Comparison of ENCODE assay signal across 10 cellular contexts in genomic region chr2:85890522-85891176, GRCh38. TPM values are rescaled to one million over a fixed set of nuclear protein-coding genes. Genes with fewer than 3 reads are reported as not detected.
DNase-seq lines count a peak whose midpoint lies in the region; ATAC-seq and TF ChIP-seq lines count a peak whose summit lies in the region.
"Had no signal": no experiment of that assay in that cellular context is flagged by ENCODE, and none has a peak within 500 bp of the region (broad histone marks: within the 10 kb centered on the region; RNA-seq: fewer than 3 reads in every experiment).

No MANE protein-coding gene starts in this region.

- intact Hi-C loops in activated naive CD4-positive, alpha-beta T cell treated with anti-CD3 and anti-CD28 coated beads for 36 hours (cut with micrococcal nuclease), result no loop called here
- intact Hi-C loops in activated B cell treated with CpG ODN at 0.5 μM for 24 hours (cut with micrococcal nuclease), result no loop called here

- peak overlapping the region; percentile 83 for H3K27ac ChIP-seq in temporal lobe (ENCODE audit: low read depth, low read length)

- H3K27ac Mint-ChIP-seq in activated naive CD4-positive, alpha-beta T cell treated with anti-CD3 and anti-CD28 coated beads for 36 hours, result no peak overlapping the region
- H3K27ac Mint-ChIP-seq in activated naive CD4-positive, alpha-beta T cell treated with anti-CD3 and anti-CD28 coated beads, Interleukin-2, amount 50 U/mL, for 72 hours, result no peak overlapping the region
- H3K27ac Mint-ChIP-seq in activated B cell treated with CpG ODN at 0.5 μM for 24 hours, result peak overlapping the region; percentile 64
- H3K27ac Mint-ChIP-seq in immature natural killer cell, result peak overlapping the region; percentile 70 to 97 (median 84)

- H3K4me3 Mint-ChIP-seq in activated naive CD4-positive, alpha-beta T cell treated with anti-CD3 and anti-CD28 coated beads for 36 hours, result peak overlapping the region; percentile 3
- H3K4me3 Mint-ChIP-seq in activated B cell treated with CpG ODN at 0.5 μM for 24 hours (peak overlapping the region; percentile 49), immature natural killer cell (peak overlapping the region; percentile 43 to 78 (median 68))

- no peaks in the 10 kb centered on the region for H3K27me3 Mint-ChIP-seq in activated naive CD4-positive, alpha-beta T cell treated with anti-CD3 and anti-CD28 coated beads for 36 hours (ENCODE audit: low read depth)
- H3K27me3 Mint-ChIP-seq in activated B cell treated with CpG ODN at 0.5 μM for 24 hours (no peaks in the 10 kb centered on the region), immature natural killer cell (ENCODE audit: low read depth in 3 of 3) (peaks cover 3 to 18% (median 9%) of the 10 kb centered on the region in 3 donors)

- peaks cover 53% of the 10 kb centered on the region for H3K4me1 Mint-ChIP-seq in activated naive CD4-positive, alpha-beta T cell treated with anti-CD3 and anti-CD28 coated beads for 36 hours (ENCODE audit: low read depth)
- H3K4me1 Mint-ChIP-seq in activated B cell treated with CpG ODN at 0.5 μM for 24 hours (peaks cover 72% of the 10 kb centered on the region), immature natural killer cell (peaks cover 58 to 61% of the 10 kb centered on the region in 2 donors)

- peaks cover 5% of the 10 kb centered on the region for H3K36me3 Mint-ChIP-seq in activated naive CD4-positive, alpha-beta T cell treated with anti-CD3 and anti-CD28 coated beads for 36 hours (ENCODE audit: low read depth)
- H3K36me3 Mint-ChIP-seq in activated naive CD4-positive, alpha-beta T cell treated with anti-CD3 and anti-CD28 coated beads, Interleukin-2, amount 50 U/mL, for 72 hours, result peaks cover 0 to 10% of the 10 kb centered on the region in 2 donors
- H3K36me3 Mint-ChIP-seq in activated B cell treated with CpG ODN at 0.5 μM for 24 hours (ENCODE audit: low read depth), result peaks cover 27% of the 10 kb centered on the region
- H3K36me3 Mint-ChIP-seq in immature natural killer cell, result peaks cover 0 to 8% (median 4%) of the 10 kb centered on the region in 3 donors

- POLR2A ChIA-PET in activated B cell treated with CpG ODN at 0.5 μM for 24 hours (lab: Charles Lee), result interaction anchor here (0.7 to 5.8 kb wide), 4 partner anchors 38 to 146 kb away, joined by 3 to 77 read pairs (median 46); no protein-coding TSS in a partner anchor

- CTCF ChIA-PET in activated naive CD4-positive, alpha-beta T cell treated with anti-CD3 and anti-CD28 coated beads for 36 hours (lab: Charles Lee), result interaction anchor here (1.0 to 7.9 kb wide), 6 partner anchors 12 to 188 kb away, joined by 3 to 123 read pairs (median 12); no protein-coding TSS in a partner anchor
- CTCF ChIA-PET in activated B cell treated with CpG ODN at 0.5 μM for 24 hours (lab: Charles Lee), result interaction anchor here (1.0 to 11.2 kb wide), 6 partner anchors 24 to 211 kb away, joined by 3 to 206 read pairs (median 66); no protein-coding TSS in a partner anchor

- no peak for ATAC-seq in activated naive CD4-positive, alpha-beta T cell treated with anti-CD3 and anti-CD28 coated beads, Interleukin-2, amount 50 U/mL, for 72 hours
- ATAC-seq in activated B cell treated with CpG ODN at 0.5 μM for 24 hours (ENCODE audit: low read depth) (no peak), GM18909 (IDR thresholded peaks at IDR 0.05; ENCODE audit: poor library complexity, unreplicated experiment) (no peak), GM19324 (IDR thresholded peaks at IDR 0.05; ENCODE audit: low FRiP score, unreplicated experiment) (no peak)

- no peak for TF ChIP-seq CTCF in activated B cell treated with CpG ODN at 0.5 μM for 24 hours (IDR thresholded peaks at IDR 0.05)

- DNase-seq in activated naive CD4-positive, alpha-beta T cell treated with anti-CD3 and anti-CD28 coated beads for 36 hours, result no peak
- no peak for DNase-seq in activated naive CD4-positive, alpha-beta T cell treated with anti-CD3 and anti-CD28 coated beads, Interleukin-2, amount 50 U/mL, for 72 hours (ENCODE audit: low spot score in 2 of 2)
- DNase-seq in activated B cell treated with CpG ODN at 0.5 μM for 24 hours (no peak), immature natural killer cell (no peak)
- DNase-seq in stimulated activated CD4-positive, alpha-beta T cell treated with anti-CD3 and anti-CD28 coated beads, Interleukin-2, amount 100 ng/mL, for 48 hours, result no peak
- DNase-seq: Calu3, NCI-H187 treated with DMSO at 0.1 percent for 48 hours had no signal

- peaks cover 9% of the 10 kb centered on the region for H3K9me3 Mint-ChIP-seq in activated naive CD4-positive, alpha-beta T cell treated with anti-CD3 and anti-CD28 coated beads for 36 hours
- peaks cover 4 to 6% of the 10 kb centered on the region in 2 donors for H3K9me3 Mint-ChIP-seq in activated naive CD4-positive, alpha-beta T cell treated with anti-CD3 and anti-CD28 coated beads, Interleukin-2, amount 50 U/mL, for 72 hours
- peaks cover 7% of the 10 kb centered on the region for H3K9me3 Mint-ChIP-seq in activated B cell treated with CpG ODN at 0.5 μM for 24 hours
- H3K9me3 Mint-ChIP-seq in immature natural killer cell, result no peaks in the 10 kb centered on the region

RNA-seq across cellular contexts. Expression of gene ST3GAL5, which starts 1.9 kb away (rescaled TPM):
- total RNA-seq in activated naive CD4-positive, alpha-beta T cell treated with anti-CD3 and anti-CD28 coated beads for 36 hours, result 10 to 100 TPM in 1 of 2 experiments, 1 to 10 TPM in 1; 9.5 to 10.4 TPM
- 1 to 10 TPM; 8.9 TPM for total RNA-seq in activated naive CD4-positive, alpha-beta T cell treated with anti-CD3 and anti-CD28 coated beads, Interleukin-2, amount 50 U/mL, for 72 hours
- total RNA-seq in activated B cell treated with CpG ODN at 0.5 μM for 24 hours (56.4 and 70.7 TPM in 2 replicates), temporal lobe (26.6 TPM)
- polyA plus RNA-seq in immature natural killer cell, result 10 to 100 TPM; 15.0 to 20.9 (median 19.9) TPM

Comparison
In these comparisons a context has a peak if more than half of its experiments do, and no peak if none do; other contexts are left out.
1. H3K27ac Mint-ChIP-seq: peak in activated B cell treated with CpG ODN at 0.5 μM for 24 hours (single experiment) and immature natural killer cell (6 of 6); none in activated naive CD4-positive, alpha-beta T cell treated with anti-CD3 and anti-CD28 coated beads for 36 hours (single experiment) and activated naive CD4-positive, alpha-beta T cell treated with anti-CD3 and anti-CD28 coated beads, Interleukin-2, amount 50 U/mL, for 72 hours (0 of 2).
2. H3K4me3 Mint-ChIP-seq: peak in every context shown above with its lines; median percentile 68 in immature natural killer cell; 49 in activated B cell treated with CpG ODN at 0.5 μM for 24 hours; 3 in activated naive CD4-positive, alpha-beta T cell treated with anti-CD3 and anti-CD28 coated beads for 36 hours.